1 cellular context compared by ENCODE assay signal in the genomic region with DNA sequence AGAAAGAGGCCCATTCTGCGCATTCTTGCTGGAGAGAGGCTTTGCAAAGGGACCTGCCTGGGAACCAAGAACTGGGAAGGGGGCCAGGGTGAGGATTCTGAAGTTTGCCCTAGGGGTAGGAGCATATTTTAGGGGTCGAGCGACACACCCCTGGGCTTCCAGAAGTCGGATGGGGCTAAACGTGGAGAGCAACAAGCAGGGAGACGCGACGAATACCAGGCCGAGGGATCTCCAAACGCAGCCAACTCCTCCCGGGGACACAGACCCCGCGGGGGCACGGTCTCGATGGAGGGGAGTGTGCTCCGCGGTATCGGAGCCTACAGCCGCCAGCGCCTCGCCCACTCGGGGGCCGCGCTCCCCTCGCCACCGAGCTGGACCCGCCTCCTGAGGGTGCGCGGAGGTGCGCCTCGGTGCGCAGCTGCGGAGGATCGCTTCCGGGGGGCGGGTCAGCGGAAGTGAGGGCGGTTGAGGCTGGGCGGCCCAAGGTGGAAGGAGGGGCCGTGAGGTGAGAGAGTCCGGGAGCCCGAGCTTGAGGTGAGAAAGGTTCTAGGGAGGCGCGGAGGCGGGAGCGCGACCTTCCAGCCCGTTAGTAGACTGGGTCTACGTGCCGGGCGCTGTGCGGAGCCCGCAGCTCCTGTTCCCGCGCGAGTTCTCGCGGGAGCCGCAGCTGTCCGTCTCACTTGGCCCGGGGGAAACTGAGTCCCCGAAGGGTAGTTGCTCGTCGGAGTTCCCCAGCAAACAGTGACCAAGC.
TF ChIP-seq lines count a peak whose summit lies in the region.

A gene (plus strand): TSS at position 459 of the 751 bp plus-strand sequence. CDS start 3,151 bp downstream, outside the sequence.

TF ChIP-seq in GM12878, 131 proteins besides CTCF, POLR2A, EP300 and RAD21 (continued from another document and continues in another):
- TF ChIP-seq, protein P1, sequence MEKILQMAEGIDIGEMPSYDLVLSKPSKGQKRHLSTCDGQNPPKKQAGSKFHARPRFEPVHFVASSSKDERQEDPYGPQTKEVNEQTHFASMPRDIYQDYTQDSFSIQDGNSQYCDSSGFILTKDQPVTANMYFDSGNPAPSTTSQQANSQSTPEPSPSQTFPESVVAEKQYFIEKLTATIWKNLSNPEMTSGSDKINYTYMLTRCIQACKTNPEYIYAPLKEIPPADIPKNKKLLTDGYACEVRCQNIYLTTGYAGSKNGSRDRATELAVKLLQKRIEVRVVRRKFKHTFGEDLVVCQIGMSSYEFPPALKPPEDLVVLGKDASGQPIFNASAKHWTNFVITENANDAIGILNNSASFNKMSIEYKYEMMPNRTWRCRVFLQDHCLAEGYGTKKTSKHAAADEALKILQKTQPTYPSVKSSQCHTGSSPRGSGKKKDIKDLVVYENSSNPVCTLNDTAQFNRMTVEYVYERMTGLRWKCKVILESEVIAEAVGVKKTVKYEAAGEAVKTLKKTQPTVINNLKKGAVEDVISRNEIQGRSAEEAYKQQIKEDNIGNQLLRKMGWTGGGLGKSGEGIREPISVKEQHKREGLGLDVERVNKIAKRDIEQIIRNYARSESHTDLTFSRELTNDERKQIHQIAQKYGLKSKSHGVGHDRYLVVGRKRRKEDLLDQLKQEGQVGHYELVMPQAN (conservative IDR thresholded peaks at IDR 0.05), result no peak; the same call in 1 of the 2 replicates
- no peak for TF ChIP-seq EED (IDR thresholded peaks at IDR 0.05; ENCODE audit: low read depth)
- TF ChIP-seq BHLHE40 (IDR thresholded peaks at IDR 0.05; ENCODE audit: borderline replicate concordance in 1 of 2, low read depth in 2 of 2, low read length in 1 of 2), result peak in 1 of 2 experiments; percentile 47; a peak in 1 of 4 replicates
- no peak for TF ChIP-seq DPF2 (IDR thresholded peaks at IDR 0.05)
- no peak for TF ChIP-seq CBX3 (IDR thresholded peaks at IDR 0.05; ENCODE audit: borderline replicate concordance, low read depth)
- TF ChIP-seq, protein P2, sequence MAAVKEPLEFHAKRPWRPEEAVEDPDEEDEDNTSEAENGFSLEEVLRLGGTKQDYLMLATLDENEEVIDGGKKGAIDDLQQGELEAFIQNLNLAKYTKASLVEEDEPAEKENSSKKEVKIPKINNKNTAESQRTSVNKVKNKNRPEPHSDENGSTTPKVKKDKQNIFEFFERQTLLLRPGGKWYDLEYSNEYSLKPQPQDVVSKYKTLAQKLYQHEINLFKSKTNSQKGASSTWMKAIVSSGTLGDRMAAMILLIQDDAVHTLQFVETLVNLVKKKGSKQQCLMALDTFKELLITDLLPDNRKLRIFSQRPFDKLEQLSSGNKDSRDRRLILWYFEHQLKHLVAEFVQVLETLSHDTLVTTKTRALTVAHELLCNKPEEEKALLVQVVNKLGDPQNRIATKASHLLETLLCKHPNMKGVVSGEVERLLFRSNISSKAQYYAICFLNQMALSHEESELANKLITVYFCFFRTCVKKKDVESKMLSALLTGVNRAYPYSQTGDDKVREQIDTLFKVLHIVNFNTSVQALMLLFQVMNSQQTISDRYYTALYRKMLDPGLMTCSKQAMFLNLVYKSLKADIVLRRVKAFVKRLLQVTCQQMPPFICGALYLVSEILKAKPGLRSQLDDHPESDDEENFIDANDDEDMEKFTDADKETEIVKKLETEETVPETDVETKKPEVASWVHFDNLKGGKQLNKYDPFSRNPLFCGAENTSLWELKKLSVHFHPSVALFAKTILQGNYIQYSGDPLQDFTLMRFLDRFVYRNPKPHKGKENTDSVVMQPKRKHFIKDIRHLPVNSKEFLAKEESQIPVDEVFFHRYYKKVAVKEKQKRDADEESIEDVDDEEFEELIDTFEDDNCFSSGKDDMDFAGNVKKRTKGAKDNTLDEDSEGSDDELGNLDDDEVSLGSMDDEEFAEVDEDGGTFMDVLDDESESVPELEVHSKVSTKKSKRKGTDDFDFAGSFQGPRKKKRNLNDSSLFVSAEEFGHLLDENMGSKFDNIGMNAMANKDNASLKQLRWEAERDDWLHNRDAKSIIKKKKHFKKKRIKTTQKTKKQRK (IDR thresholded peaks at IDR 0.05; ENCODE audit: low read depth, low read length), result no peak
- no peak for TF ChIP-seq SRF (IDR thresholded peaks at IDR 0.05; ENCODE audit: low read depth in 2 of 2, low read length in 2 of 2)
- TF ChIP-seq RUNX3 (IDR thresholded peaks at IDR 0.05; ENCODE audit: low read length), result peak; percentile 51; the same call in 1 of the 2 replicates
- peak; percentile 62 for TF ChIP-seq NRF1 (conservative IDR thresholded peaks at IDR 0.05; ENCODE audit: low read depth, low read length)
- TF ChIP-seq, protein P3, sequence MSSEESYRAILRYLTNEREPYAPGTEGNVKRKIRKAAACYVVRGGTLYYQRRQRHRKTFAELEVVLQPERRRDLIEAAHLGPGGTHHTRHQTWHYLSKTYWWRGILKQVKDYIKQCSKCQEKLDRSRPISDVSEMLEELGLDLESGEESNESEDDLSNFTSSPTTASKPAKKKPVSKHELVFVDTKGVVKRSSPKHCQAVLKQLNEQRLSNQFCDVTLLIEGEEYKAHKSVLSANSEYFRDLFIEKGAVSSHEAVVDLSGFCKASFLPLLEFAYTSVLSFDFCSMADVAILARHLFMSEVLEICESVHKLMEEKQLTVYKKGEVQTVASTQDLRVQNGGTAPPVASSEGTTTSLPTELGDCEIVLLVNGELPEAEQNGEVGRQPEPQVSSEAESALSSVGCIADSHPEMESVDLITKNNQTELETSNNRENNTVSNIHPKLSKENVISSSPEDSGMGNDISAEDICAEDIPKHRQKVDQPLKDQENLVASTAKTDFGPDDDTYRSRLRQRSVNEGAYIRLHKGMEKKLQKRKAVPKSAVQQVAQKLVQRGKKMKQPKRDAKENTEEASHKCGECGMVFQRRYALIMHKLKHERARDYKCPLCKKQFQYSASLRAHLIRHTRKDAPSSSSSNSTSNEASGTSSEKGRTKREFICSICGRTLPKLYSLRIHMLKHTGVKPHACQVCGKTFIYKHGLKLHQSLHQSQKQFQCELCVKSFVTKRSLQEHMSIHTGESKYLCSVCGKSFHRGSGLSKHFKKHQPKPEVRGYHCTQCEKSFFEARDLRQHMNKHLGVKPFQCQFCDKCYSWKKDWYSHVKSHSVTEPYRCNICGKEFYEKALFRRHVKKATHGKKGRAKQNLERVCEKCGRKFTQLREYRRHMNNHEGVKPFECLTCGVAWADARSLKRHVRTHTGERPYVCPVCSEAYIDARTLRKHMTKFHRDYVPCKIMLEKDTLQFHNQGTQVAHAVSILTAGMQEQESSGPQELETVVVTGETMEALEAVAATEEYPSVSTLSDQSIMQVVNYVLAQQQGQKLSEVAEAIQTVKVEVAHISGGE (CRISPR knock-in tag; IDR thresholded peaks at IDR 0.05), result peak; percentile 28; the same call in 1 of the 2 replicates
- TF ChIP-seq, protein P4, sequence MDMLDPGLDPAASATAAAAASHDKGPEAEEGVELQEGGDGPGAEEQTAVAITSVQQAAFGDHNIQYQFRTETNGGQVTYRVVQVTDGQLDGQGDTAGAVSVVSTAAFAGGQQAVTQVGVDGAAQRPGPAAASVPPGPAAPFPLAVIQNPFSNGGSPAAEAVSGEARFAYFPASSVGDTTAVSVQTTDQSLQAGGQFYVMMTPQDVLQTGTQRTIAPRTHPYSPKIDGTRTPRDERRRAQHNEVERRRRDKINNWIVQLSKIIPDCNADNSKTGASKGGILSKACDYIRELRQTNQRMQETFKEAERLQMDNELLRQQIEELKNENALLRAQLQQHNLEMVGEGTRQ (IDR thresholded peaks at IDR 0.05; ENCODE audit: borderline replicate concordance, low read depth, low read length), result no peak
- peak; percentile 77; the same call in 1 of the 2 replicates for TF ChIP-seq NBN (IDR thresholded peaks at IDR 0.05)
- TF ChIP-seq ZNF217 (IDR thresholded peaks at IDR 0.05), result no peak
- no peak for TF ChIP-seq HDAC6 (IDR thresholded peaks at IDR 0.05; ENCODE audit: unreplicated experiment)
- TF ChIP-seq POLR2AphosphoS5 (IDR thresholded peaks at IDR 0.05; ENCODE audit: low read length), result peak; percentile 79; the same call in 1 of the 2 replicates
- peak; percentile 60 for TF ChIP-seq SP1 (IDR thresholded peaks at IDR 0.05; ENCODE audit: low read depth, low read length)
- no peak for TF ChIP-seq SMARCA5 (IDR thresholded peaks at IDR 0.05)
- no peak for TF ChIP-seq IKZF2 (IDR thresholded peaks at IDR 0.05)
- TF ChIP-seq CHD4 (IDR thresholded peaks at IDR 0.05), result no peak
- TF ChIP-seq PAX5 (IDR thresholded peaks at IDR 0.05; ENCODE audit: borderline replicate concordance, low read depth, low read length), result no peak; the same call in 1 of the 2 replicates
- peak; percentile 95 for TF ChIP-seq NR2F1 (conservative IDR thresholded peaks at IDR 0.05)
- TF ChIP-seq LARP7 (IDR thresholded peaks at IDR 0.05), result peak; percentile 21; the same call in 1 of the 2 replicates
- TF ChIP-seq PAX8 (IDR thresholded peaks at IDR 0.05), result no peak
- TF ChIP-seq PML (IDR thresholded peaks at IDR 0.05; ENCODE audit: low read length), result no peak
- TF ChIP-seq CHD2 (IDR thresholded peaks at IDR 0.05; ENCODE audit: borderline replicate concordance, low read depth, low read length), result peak; percentile 98
- TF ChIP-seq YBX1 (IDR thresholded peaks at IDR 0.05), result 0 out of 2 replicates have a peak, but pooled peaks have one; percentile 42
- no peak for TF ChIP-seq ZNF384 (IDR thresholded peaks at IDR 0.05; ENCODE audit: borderline replicate concordance, low read depth, low read length)
- TF ChIP-seq, protein P5, sequence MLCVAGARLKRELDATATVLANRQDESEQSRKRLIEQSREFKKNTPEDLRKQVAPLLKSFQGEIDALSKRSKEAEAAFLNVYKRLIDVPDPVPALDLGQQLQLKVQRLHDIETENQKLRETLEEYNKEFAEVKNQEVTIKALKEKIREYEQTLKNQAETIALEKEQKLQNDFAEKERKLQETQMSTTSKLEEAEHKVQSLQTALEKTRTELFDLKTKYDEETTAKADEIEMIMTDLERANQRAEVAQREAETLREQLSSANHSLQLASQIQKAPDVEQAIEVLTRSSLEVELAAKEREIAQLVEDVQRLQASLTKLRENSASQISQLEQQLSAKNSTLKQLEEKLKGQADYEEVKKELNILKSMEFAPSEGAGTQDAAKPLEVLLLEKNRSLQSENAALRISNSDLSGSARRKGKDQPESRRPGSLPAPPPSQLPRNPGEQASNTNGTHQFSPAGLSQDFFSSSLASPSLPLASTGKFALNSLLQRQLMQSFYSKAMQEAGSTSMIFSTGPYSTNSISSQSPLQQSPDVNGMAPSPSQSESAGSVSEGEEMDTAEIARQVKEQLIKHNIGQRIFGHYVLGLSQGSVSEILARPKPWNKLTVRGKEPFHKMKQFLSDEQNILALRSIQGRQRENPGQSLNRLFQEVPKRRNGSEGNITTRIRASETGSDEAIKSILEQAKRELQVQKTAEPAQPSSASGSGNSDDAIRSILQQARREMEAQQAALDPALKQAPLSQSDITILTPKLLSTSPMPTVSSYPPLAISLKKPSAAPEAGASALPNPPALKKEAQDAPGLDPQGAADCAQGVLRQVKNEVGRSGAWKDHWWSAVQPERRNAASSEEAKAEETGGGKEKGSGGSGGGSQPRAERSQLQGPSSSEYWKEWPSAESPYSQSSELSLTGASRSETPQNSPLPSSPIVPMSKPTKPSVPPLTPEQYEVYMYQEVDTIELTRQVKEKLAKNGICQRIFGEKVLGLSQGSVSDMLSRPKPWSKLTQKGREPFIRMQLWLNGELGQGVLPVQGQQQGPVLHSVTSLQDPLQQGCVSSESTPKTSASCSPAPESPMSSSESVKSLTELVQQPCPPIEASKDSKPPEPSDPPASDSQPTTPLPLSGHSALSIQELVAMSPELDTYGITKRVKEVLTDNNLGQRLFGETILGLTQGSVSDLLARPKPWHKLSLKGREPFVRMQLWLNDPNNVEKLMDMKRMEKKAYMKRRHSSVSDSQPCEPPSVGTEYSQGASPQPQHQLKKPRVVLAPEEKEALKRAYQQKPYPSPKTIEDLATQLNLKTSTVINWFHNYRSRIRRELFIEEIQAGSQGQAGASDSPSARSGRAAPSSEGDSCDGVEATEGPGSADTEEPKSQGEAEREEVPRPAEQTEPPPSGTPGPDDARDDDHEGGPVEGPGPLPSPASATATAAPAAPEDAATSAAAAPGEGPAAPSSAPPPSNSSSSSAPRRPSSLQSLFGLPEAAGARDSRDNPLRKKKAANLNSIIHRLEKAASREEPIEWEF (IDR thresholded peaks at IDR 0.05; ENCODE audit: insufficient replicate concordance, low read depth, low read length), result no peak
- no peak; a peak in 2 of 3 replicates for TF ChIP-seq EGR1 (IDR thresholded peaks at IDR 0.05; ENCODE audit: borderline replicate concordance in 1 of 2, low read depth in 2 of 2, low read length in 2 of 2)
- TF ChIP-seq SPI1 (IDR thresholded peaks at IDR 0.05; ENCODE audit: borderline replicate concordance, insufficient read depth, low read depth, low read length), result peak; percentile 12; the same call in 1 of the 2 replicates
- no peak for TF ChIP-seq EZH2 (IDR thresholded peaks at IDR 0.05; ENCODE audit: borderline replicate concordance, control insufficient read depth, low read depth, low read length)
- TF ChIP-seq SMAD5 (IDR thresholded peaks at IDR 0.05; ENCODE audit: low read depth), result peak; percentile 52; the same call in 1 of the 2 replicates
- TF ChIP-seq, protein P6, sequence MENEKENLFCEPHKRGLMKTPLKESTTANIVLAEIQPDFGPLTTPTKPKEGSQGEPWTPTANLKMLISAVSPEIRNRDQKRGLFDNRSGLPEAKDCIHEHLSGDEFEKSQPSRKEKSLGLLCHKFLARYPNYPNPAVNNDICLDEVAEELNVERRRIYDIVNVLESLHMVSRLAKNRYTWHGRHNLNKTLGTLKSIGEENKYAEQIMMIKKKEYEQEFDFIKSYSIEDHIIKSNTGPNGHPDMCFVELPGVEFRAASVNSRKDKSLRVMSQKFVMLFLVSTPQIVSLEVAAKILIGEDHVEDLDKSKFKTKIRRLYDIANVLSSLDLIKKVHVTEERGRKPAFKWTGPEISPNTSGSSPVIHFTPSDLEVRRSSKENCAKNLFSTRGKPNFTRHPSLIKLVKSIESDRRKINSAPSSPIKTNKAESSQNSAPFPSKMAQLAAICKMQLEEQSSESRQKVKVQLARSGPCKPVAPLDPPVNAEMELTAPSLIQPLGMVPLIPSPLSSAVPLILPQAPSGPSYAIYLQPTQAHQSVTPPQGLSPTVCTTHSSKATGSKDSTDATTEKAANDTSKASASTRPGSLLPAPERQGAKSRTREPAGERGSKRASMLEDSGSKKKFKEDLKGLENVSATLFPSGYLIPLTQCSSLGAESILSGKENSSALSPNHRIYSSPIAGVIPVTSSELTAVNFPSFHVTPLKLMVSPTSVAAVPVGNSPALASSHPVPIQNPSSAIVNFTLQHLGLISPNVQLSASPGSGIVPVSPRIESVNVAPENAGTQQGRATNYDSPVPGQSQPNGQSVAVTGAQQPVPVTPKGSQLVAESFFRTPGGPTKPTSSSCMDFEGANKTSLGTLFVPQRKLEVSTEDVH (IDR thresholded peaks at IDR 0.05; ENCODE audit: low read depth, partially characterized antibody), result no peak
